Comparison of ENCODE assay signal across 8 cellular contexts in the genomic region with DNA sequence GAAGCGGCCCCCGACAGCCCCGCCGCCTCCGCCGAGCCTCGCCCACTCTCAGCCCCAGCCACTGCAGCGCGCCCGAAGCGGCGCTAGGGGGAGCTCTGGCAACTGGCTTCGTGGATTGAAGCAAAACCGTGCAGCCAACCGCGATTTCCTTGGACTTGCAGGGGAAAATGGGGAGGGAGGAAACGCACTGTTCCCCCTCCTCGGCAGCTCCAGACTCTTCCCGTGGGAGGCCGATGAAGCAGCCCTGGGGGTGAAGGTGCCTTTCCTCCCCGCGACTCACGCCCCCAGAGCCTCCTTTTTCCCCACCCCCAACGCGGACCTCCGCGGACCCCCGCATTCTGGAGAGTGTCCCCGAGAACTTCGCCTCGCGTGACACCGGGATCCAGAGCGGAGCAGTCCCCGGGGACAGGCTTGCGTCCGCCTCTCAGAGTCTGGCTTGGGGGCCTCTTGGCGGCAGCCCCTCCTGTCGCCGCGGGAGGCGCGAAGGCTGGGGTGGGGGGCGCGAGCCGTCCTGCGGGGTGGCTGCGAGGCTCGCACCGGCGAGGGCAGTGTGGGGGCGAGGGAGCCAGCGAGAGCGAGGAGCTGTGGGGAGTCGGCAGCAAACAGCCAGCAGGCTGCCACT. TPM values are rescaled to one million over a fixed set of nuclear protein-coding genes. Genes with fewer than 3 reads are reported as not detected.
DNase-seq lines count a peak whose midpoint lies in the region; ATAC-seq lines count a peak whose summit lies in the region.

No MANE protein-coding gene starts in this region.

- H3K36me3 ChIP-seq in MG63: no peaks in the 10 kb centered on the region
- no peaks in the 10 kb centered on the region for H3K36me3 ChIP-seq in subcutaneous abdominal adipose tissue (ENCODE audit: control insufficient read depth in 5 of 5, insufficient read depth in 5 of 5, low read length in 5 of 5)

- H3K27me3 ChIP-seq in MG63 (no peaks in the 10 kb centered on the region), subcutaneous abdominal adipose tissue (ENCODE audit: control insufficient read depth in 5 of 5, insufficient read depth in 4 of 5, low read length in 5 of 5) (peaks cover 0 to 12% (median 4%) of the 10 kb centered on the region in 5 donors)

- DNase-seq in DMS79 treated with DMSO at 0.1 percent for 48 hours (lab: John Stamatoyannopoulos, UW) (peak; percentile 80), MG63 (peak; percentile 85), SK-N-DZ (ENCODE audit: low spot score) (peak; percentile 81), germinal center (ENCODE audit: low spot score) (peak; percentile 87), non-pigmented ciliary epithelial cell (ENCODE audit: low read depth) (peak; percentile 68)
- peak; percentile 81 for DNase-seq in activated naive CD4-positive, alpha-beta T cell treated with anti-CD3 and anti-CD28 coated beads, Interleukin-2, amount 50 U/mL, for 16 hours

- ATAC-seq in GM19035 (IDR thresholded peaks at IDR 0.05; ENCODE audit: unreplicated experiment): no peak

- H3K4me3 ChIP-seq in MG63 (peak overlapping the region; percentile 69), subcutaneous abdominal adipose tissue (ENCODE audit: low read depth in 1 of 5, low read length in 5 of 5) (peak overlapping the region; percentile 71 to 96 (median 75))

- peak overlapping the region in 4 of 5 donors; percentile 75 to 87 (median 86) for H3K9ac ChIP-seq in subcutaneous abdominal adipose tissue (ENCODE audit: low read length in 5 of 5)

- peaks cover 0 to 60% (median 49%) of the 10 kb centered on the region in 5 donors for H3K4me1 ChIP-seq in subcutaneous abdominal adipose tissue (ENCODE audit: control insufficient read depth in 5 of 5, insufficient read depth in 5 of 5, low read length in 5 of 5)

- H3K9me3 ChIP-seq in MG63 (no peaks in the 10 kb centered on the region), subcutaneous abdominal adipose tissue (ENCODE audit: control insufficient read depth in 5 of 5, low read length in 5 of 5) (no peaks in the 10 kb centered on the region)

- H3K27ac ChIP-seq in subcutaneous abdominal adipose tissue (ENCODE audit: low read depth, low read length): peak overlapping the region; percentile 90

RNA-seq across cellular contexts. Expression of a gene that starts 3.8 kb away (rescaled TPM):
- total RNA-seq in MG63 (2014; rRNA removed; shearing (Covaris generic); ENCODE audit: low replicate concordance): 15.7 and 21.7 TPM in 2 replicates
- polyA plus RNA-seq in SK-N-DZ (2014; cell fraction: cytosol; rRNA removed): 9.9 and 14.8 TPM in 2 replicates
- 9.8 and 11.9 TPM in 2 replicates for polyA plus RNA-seq in SK-N-DZ (2014; cell fraction: nucleus; rRNA removed)
